In the genomic region with DNA sequence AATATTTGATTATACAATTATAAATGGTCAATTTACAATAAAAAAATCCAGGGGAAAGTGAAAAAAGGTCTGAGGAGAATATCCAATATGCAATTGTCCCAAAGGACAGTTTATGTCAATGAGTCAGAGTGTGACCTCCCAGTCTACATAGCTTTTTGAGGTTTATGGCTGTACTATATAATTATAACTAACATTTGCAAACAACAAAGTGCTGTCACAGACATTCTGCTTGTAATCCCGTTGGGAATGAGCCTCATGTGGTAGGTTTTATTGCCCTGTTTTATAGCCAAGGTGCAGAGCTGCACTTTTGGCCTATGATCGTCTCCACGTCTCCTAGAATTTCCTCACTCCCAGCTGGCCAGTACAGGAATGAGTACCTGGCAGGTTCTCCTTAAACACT, we compare ENCODE assay signal across 17 cellular contexts.
DNase-seq lines count a peak whose midpoint lies in the region; ATAC-seq, FAIRE-seq and TF ChIP-seq lines count a peak whose summit lies in the region.
"Had no signal": no experiment of that assay in that cellular context is flagged by ENCODE, and none has a peak within 500 bp of the region (broad histone marks: within the 10 kb centered on the region; RNA-seq: fewer than 3 reads in every experiment).

No MANE protein-coding gene starts in this region.

- H3K27me3 ChIP-seq in endothelial cell of umbilical vein (ENCODE audit: control insufficient read depth in 2 of 2, insufficient read depth in 2 of 2, low read length in 2 of 2) (no peaks in the 10 kb centered on the region), skeletal muscle satellite cell (ENCODE audit: control insufficient read depth, insufficient read depth, low read length) (no peaks in the 10 kb centered on the region)

- H2AFZ ChIP-seq in endothelial cell of umbilical vein (ENCODE audit: low read depth, low read length) = no peak overlapping the region

- peak overlapping the region; percentile 16 for H3K27ac ChIP-seq in endothelial cell of umbilical vein (ENCODE audit: insufficient read depth, low read depth, low read length)

- no peak overlapping the region for H3K4me3 ChIP-seq in endothelial cell of umbilical vein (replicated peaks in 1 of 3; ENCODE audit: insufficient read depth in 1 of 3, low read depth in 1 of 3, low read length in 3 of 3)
- no peak overlapping the region for H3K4me3 ChIP-seq in skeletal muscle satellite cell (ENCODE audit: low read length)

- TF ChIP-seq POLR2A in endothelial cell of umbilical vein (IDR thresholded peaks at IDR 0.05; ENCODE audit: low read depth, low read length) = no peak

- ATAC-seq in GM19328 (IDR thresholded peaks at IDR 0.05; ENCODE audit: unreplicated experiment) (no peak), GM21619 (IDR thresholded peaks at IDR 0.05; ENCODE audit: unreplicated experiment) (no peak), GM18870 (IDR thresholded peaks at IDR 0.05; ENCODE audit: unreplicated experiment) (no peak)
- ATAC-seq: left ventricle myocardium superior had no signal

- peaks cover 42% of the 10 kb centered on the region for H3K4me1 ChIP-seq in endothelial cell of umbilical vein (ENCODE audit: control insufficient read depth, extremely low read depth, insufficient read depth, low read length)
- H3K4me1 ChIP-seq in skeletal muscle satellite cell (ENCODE audit: control insufficient read depth, insufficient read depth, low read length) = peaks cover 38% of the 10 kb centered on the region

- TF ChIP-seq CTCF in endothelial cell of umbilical vein (IDR thresholded peaks at IDR 0.05; ENCODE audit: extremely low read depth in 1 of 2, insufficient read depth in 1 of 2, low read depth in 1 of 2, low read length in 2 of 2) = no peak

- DNase-seq in NCI-H2081 (lab: John Stamatoyannopoulos, UW) (peak; percentile 30 to 72), NCI-H2081 treated with DMSO at 0.1 percent for 48 hours (lab: John Stamatoyannopoulos, UW) (no peak), LoVo (ENCODE audit: low spot score) (peak; percentile 85), endothelial cell of umbilical vein (ENCODE audit: low read depth, low spot score) (peak; percentile 40)
- DNase-seq: activated CD4-positive, alpha-beta T cell treated with anti-CD3 and anti-CD28 coated beads, Interleukin-2, amount 10 ng/mL, durations not matched to agents 24 days and 14 days; activated naive CD8-positive, alpha-beta T cell treated with anti-CD3 and anti-CD28 coated beads, Interleukin-2, amount 10 ng/mL, durations not matched to agents 7 days and 5 days; activated T-cell treated with anti-CD3 and anti-CD28 coated beads, Interleukin-2, amount 50 U/mL, for 24 hours; H7; left ventricle myocardium superior; naive B cell; NCI-H524; RPMI8226; stimulated activated CD4-positive, alpha-beta T cell treated with anti-CD3 and anti-CD28 coated beads, Interleukin-4, amount 100 ng/mL, for 1 hour had no signal

- no peaks in the 10 kb centered on the region for H4K20me1 ChIP-seq in endothelial cell of umbilical vein (replicated peaks; ENCODE audit: control insufficient read depth, extremely low read depth, insufficient read depth, low read length)

- H3K79me2 ChIP-seq in endothelial cell of umbilical vein (ENCODE audit: control insufficient read depth, insufficient read depth, low read length) = no peaks in the 10 kb centered on the region

- no peaks in the 10 kb centered on the region for H3K36me3 ChIP-seq in endothelial cell of umbilical vein (ENCODE audit: control insufficient read depth in 2 of 2, extremely low read depth in 1 of 2, insufficient read depth in 2 of 2, low read length in 2 of 2)
- no peaks in the 10 kb centered on the region for H3K36me3 ChIP-seq in skeletal muscle satellite cell (ENCODE audit: insufficient read depth, low read length)

- no peak for FAIRE-seq in endothelial cell of umbilical vein (lab: Jason Lieb, UNC)

- intact Hi-C loops in endothelial cell of umbilical vein (cut with micrococcal nuclease) = loop anchor here (5.0 to 10.0 kb wide), 2 partner anchors 89 to 487 kb away; partner anchors contain the start of gene COX20

- CTCF ChIA-PET in endothelial cell of umbilical vein (lab: Charles Lee) = no interaction called here

- H3K4me2 ChIP-seq in endothelial cell of umbilical vein (ENCODE audit: insufficient read depth, low read length) = peak overlapping the region; percentile 24
- peak overlapping the region; percentile 12 for H3K4me2 ChIP-seq in skeletal muscle satellite cell (ENCODE audit: low read length)

- BruUV-seq in endothelial cell of umbilical vein (replicated peaks; lab: Mats Ljungman, UMichigan) = no TSS peak

- H3K9me3 ChIP-seq in endothelial cell of umbilical vein (replicated peaks; ENCODE audit: control insufficient read depth, insufficient read depth, low read length) = no peaks in the 10 kb centered on the region
- H3K9me3 ChIP-seq in skeletal muscle satellite cell (replicated peaks; ENCODE audit: low read length) = no peaks in the 10 kb centered on the region

- POLR2A ChIA-PET in endothelial cell of umbilical vein (lab: Charles Lee) = no interaction called here

- no peak overlapping the region for H3K9ac ChIP-seq in endothelial cell of umbilical vein (replicated peaks; ENCODE audit: extremely low read depth, insufficient read depth, low read length)
- H3K9ac ChIP-seq in skeletal muscle satellite cell (ENCODE audit: low read depth, low read length) = no peak overlapping the region

- dilution Hi-C loops in endothelial cell of umbilical vein (cut with MboI; ENCODE audit: extremely low pct_ligation_motif_present, low sequenced_read_pairs) = no loop called here

- H3K9me1 ChIP-seq in endothelial cell of umbilical vein (replicated peaks; ENCODE audit: control insufficient read depth, extremely low read depth, insufficient read depth, low read length) = no peaks in the 10 kb centered on the region

TF ChIP-seq in endothelial cell of umbilical vein, 7 proteins besides CTCF, POLR2A, EP300 and RAD21:
- TF ChIP-seq MYC (IDR thresholded peaks at IDR 0.05; ENCODE audit: low read depth, low read length) (no peak), JUN (IDR thresholded peaks at IDR 0.05; ENCODE audit: borderline replicate concordance, insufficient read depth, insufficient read length, low read depth) (no peak), FOS (IDR thresholded peaks at IDR 0.05; ENCODE audit: borderline replicate concordance, insufficient read depth, low read length) (no peak), EZH2 (IDR thresholded peaks at IDR 0.05; ENCODE audit: borderline replicate concordance, low read depth, low read length, severe bottlenecking) (no peak), POLR2AphosphoS5 (IDR thresholded peaks at IDR 0.05; ENCODE audit: insufficient read depth, low read depth, low read length) (no peak), GATA2 (IDR thresholded peaks at IDR 0.05; ENCODE audit: insufficient read depth, insufficient read length, low read depth, low read length) (no peak), MAX (IDR thresholded peaks at IDR 0.05; ENCODE audit: insufficient read depth, insufficient read length) (no peak)
